In the genomic region with DNA sequence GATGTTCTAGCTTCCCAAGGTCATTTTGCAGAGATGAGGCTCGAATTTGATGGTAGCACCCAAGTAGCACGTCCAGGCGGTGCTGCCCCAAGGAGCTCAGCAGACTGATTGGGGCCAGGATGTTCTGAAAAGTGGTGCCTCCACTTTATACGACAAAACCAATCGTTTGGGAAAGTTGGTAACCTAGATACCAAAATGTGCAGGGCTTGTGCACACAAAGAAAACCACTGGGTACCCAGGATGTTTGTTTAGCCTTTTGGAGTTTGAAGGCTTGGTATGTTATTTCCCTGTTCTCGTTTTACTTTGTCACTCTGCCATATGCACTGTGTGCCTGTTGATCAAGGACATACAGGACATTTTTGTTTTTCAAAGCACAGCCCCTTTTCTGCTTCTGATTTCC, we compare ENCODE assay signal across 18 cellular contexts. TPM values are rescaled to one million over a fixed set of nuclear protein-coding genes. Genes with fewer than 3 reads are reported as not detected.
DNase-seq lines count a peak whose midpoint lies in the region; ATAC-seq and TF ChIP-seq lines count a peak whose summit lies in the region.
"Had no signal": no experiment of that assay in that cellular context is flagged by ENCODE, and none has a peak within 500 bp of the region (broad histone marks: within the 10 kb centered on the region; RNA-seq: fewer than 3 reads in every experiment).

No MANE protein-coding gene starts in this region.

- peaks cover 0 to 3% of the 10 kb centered on the region in 2 donors for H3K4me1 ChIP-seq in left lung
- no peaks in the 10 kb centered on the region for H3K4me1 ChIP-seq in upper lobe of right lung

- H3K27me3 ChIP-seq in left lung (no peaks in the 10 kb centered on the region), upper lobe of right lung (no peaks in the 10 kb centered on the region)

- no peaks in the 10 kb centered on the region for H3K9me3 ChIP-seq in left lung
- H3K9me3 ChIP-seq in upper lobe of right lung = no peaks in the 10 kb centered on the region

- no peak overlapping the region for H3K4me3 ChIP-seq in left lung
- H3K4me3 ChIP-seq in upper lobe of right lung = no peak overlapping the region

- TF ChIP-seq CTCF in left lung (IDR thresholded peaks at IDR 0.05) (no peak), upper lobe of right lung (IDR thresholded peaks at IDR 0.05) (no peak)

- intact Hi-C loops in left lung (cut with DNase I) = no loop called here
- intact Hi-C loops in upper lobe of right lung (cut with DNase I) = no loop called here

- H3K27ac ChIP-seq in left lung (peak overlapping the region; percentile 5 to 59), upper lobe of right lung (peak overlapping the region; percentile 60)
- H3K27ac ChIP-seq: RWPE1 had no signal

- ATAC-seq in left lung = peak; percentile 88
- ATAC-seq in upper lobe of right lung = peak; percentile 85
- ATAC-seq in HG03159 (IDR thresholded peaks at IDR 0.05; ENCODE audit: unreplicated experiment) = no peak
- ATAC-seq: PC-3, T-helper 17 cell had no signal

- peak; percentile 14 for DNase-seq in NCI-H748 (lab: John Stamatoyannopoulos, UW; ENCODE audit: unreplicated experiment)
- no peak for DNase-seq in NCI-H748 treated with DMSO at 0.1 percent for 48 hours (lab: John Stamatoyannopoulos, UW)
- DNase-seq in NCI-H2196 (lab: John Stamatoyannopoulos, UW; ENCODE audit: unreplicated experiment) = peak; percentile 44
- DNase-seq in left lung = no peak
- no peak for DNase-seq in upper lobe of right lung
- DNase-seq in GF-D8 (lab: John Stamatoyannopoulos, UW) = no peak
- DNase-seq: DND-41, GDM1, Karpas-422, MM.1S, NCI-H1105, NCI-H1930, NCI-H2227 treated with DMSO at 0.1 percent for 48 hours, PC-3, T-helper 17 cell had no signal

- peaks cover 0 to 24% of the 10 kb centered on the region in 2 donors for H3K36me3 ChIP-seq in left lung
- H3K36me3 ChIP-seq in upper lobe of right lung = peaks cover 8% of the 10 kb centered on the region

RNA-seq across cellular contexts. Expression of a gene that starts 40.7 kb away (rescaled TPM):
- total RNA-seq in left lung (not detected), upper lobe of right lung (not detected)
- total RNA-seq: H4, PC-3, T-helper 17 cell had no signal

Comparison
In these comparisons a context has a peak if more than half of its experiments do, and no peak if none do; other contexts are left out.
1. DNase-seq: peak in NCI-H748 (single experiment) and NCI-H2196 (single experiment); none in NCI-H748 treated with DMSO at 0.1 percent for 48 hours (single experiment), left lung (0 of 2), upper lobe of right lung (single experiment) and GF-D8 (single experiment).